ENCODE assay signal across 1 cellular context in the genomic region with DNA sequence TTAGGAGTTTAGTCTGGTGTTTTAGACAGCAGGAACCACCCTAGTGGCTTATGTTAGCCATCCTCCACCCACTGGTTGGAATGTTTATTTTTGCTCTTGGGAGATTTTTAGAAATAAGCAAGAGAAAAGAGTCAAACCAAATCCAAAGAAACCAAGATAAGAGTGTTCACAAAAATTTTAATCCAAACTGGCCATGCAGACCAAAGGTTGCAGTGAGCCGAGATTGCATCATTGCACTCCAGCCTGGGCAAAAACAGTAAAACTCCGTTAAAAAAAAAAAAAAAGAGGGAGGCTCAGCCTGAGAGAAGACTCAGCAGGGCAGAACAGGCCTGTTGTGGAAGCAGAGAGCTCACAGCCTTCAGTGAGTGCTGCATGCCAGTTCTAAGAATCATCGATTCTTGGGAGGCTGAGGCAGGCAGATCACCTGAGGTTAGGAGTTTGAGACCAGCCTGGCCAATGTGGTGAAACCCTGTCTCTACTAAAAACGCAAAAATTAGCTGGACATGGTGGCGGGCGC.
TF ChIP-seq lines count a peak whose summit lies in the region.

No MANE protein-coding gene starts in this region.

TF ChIP-seq in HepG2, 621 proteins besides CTCF, POLR2A, EP300 and RAD21 (continued from another document and continues in another):
- TF ChIP-seq ZNF614 (CRISPR knock-in tag; IDR thresholded peaks at IDR 0.05; ENCODE audit: borderline replicate concordance): 0 out of 2 replicates have a peak, but pooled peaks have one; percentile 27
- peak; percentile 56 to 96; a peak in 3 of 4 replicates for TF ChIP-seq ATF4 (CRISPR knock-in tag; IDR thresholded peaks at IDR 0.05)
- no peak for TF ChIP-seq TBX3 (IDR thresholded peaks at IDR 0.05; ENCODE audit: borderline replicate concordance)
- TF ChIP-seq TFDP2 (CRISPR knock-in tag; IDR thresholded peaks at IDR 0.05): peak; percentile 29; the same call in 1 of the 2 replicates
- TF ChIP-seq ZNF556 (CRISPR knock-in tag; IDR thresholded peaks at IDR 0.05; ENCODE audit: borderline replicate concordance): peak; percentile 70; the same call in 1 of the 2 replicates
- TF ChIP-seq, protein P1, sequence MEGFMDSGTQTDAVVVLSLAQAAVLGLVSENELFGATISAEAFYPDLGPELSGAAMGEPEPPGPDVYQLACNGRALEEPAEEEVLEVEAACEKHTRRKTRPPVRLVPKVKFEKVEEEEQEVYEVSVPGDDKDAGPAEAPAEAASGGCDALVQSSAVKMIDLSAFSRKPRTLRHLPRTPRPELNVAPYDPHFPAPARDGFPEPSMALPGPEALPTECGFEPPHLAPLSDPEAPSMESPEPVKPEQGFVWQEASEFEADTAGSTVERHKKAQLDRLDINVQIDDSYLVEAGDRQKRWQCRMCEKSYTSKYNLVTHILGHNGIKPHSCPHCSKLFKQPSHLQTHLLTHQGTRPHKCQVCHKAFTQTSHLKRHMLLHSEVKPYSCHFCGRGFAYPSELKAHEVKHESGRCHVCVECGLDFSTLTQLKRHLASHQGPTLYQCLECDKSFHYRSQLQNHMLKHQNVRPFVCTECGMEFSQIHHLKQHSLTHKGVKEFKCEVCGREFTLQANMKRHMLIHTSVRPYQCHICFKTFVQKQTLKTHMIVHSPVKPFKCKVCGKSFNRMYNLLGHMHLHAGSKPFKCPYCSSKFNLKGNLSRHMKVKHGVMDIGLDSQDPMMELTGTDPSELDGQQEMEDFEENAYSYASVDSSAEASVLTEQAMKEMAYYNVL (CRISPR knock-in tag; IDR thresholded peaks at IDR 0.05; ENCODE audit: borderline replicate concordance): peak; percentile 93
- TF ChIP-seq PRDM10 (CRISPR knock-in tag; IDR thresholded peaks at IDR 0.05; ENCODE audit: low read depth): no peak
- TF ChIP-seq THAP11 (CRISPR knock-in tag; IDR thresholded peaks at IDR 0.05): 0 out of 2 replicates have a peak, but pooled peaks have one; percentile 38
- peak; percentile 83 for TF ChIP-seq PITX1 (CRISPR knock-in tag; IDR thresholded peaks at IDR 0.05)
- TF ChIP-seq, protein P2, sequence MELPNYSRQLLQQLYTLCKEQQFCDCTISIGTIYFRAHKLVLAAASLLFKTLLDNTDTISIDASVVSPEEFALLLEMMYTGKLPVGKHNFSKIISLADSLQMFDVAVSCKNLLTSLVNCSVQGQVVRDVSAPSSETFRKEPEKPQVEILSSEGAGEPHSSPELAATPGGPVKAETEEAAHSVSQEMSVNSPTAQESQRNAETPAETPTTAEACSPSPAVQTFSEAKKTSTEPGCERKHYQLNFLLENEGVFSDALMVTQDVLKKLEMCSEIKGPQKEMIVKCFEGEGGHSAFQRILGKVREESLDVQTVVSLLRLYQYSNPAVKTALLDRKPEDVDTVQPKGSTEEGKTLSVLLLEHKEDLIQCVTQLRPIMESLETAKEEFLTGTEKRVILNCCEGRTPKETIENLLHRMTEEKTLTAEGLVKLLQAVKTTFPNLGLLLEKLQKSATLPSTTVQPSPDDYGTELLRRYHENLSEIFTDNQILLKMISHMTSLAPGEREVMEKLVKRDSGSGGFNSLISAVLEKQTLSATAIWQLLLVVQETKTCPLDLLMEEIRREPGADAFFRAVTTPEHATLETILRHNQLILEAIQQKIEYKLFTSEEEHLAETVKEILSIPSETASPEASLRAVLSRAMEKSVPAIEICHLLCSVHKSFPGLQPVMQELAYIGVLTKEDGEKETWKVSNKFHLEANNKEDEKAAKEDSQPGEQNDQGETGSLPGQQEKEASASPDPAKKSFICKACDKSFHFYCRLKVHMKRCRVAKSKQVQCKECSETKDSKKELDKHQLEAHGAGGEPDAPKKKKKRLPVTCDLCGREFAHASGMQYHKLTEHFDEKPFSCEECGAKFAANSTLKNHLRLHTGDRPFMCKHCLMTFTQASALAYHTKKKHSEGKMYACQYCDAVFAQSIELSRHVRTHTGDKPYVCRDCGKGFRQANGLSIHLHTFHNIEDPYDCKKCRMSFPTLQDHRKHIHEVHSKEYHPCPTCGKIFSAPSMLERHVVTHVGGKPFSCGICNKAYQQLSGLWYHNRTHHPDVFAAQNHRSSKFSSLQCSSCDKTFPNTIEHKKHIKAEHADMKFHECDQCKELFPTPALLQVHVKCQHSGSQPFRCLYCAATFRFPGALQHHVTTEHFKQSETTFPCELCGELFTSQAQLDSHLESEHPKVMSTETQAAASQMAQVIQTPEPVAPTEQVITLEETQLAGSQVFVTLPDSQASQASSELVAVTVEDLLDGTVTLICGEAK (IDR thresholded peaks at IDR 0.05): no peak
- TF ChIP-seq, protein P2 (CRISPR knock-in tag; IDR thresholded peaks at IDR 0.05): peak; percentile 86
- peak; percentile 42 for TF ChIP-seq SALL1 (CRISPR knock-in tag; IDR thresholded peaks at IDR 0.05)
- peak; percentile 90 for TF ChIP-seq HNF4A (CRISPR knock-in tag; IDR thresholded peaks at IDR 0.05)
- peak; percentile 93 for TF ChIP-seq PHF21A (CRISPR knock-in tag; IDR thresholded peaks at IDR 0.05)
- TF ChIP-seq MAZ (IDR thresholded peaks at IDR 0.05; ENCODE audit: borderline replicate concordance, low read depth, low read length): no peak
- TF ChIP-seq MAZ (CRISPR knock-in tag; IDR thresholded peaks at IDR 0.05; ENCODE audit: low read depth): 0 out of 2 replicates have a peak, but pooled peaks have one; percentile 20
- peak; percentile 81; the same call in 1 of the 2 replicates for TF ChIP-seq FOXJ3 (CRISPR knock-in tag; IDR thresholded peaks at IDR 0.05; ENCODE audit: borderline replicate concordance)
- peak; percentile 89 for TF ChIP-seq PAXIP1 (CRISPR knock-in tag; conservative IDR thresholded peaks at IDR 0.05)
- TF ChIP-seq TBX2 (CRISPR knock-in tag; IDR thresholded peaks at IDR 0.05; ENCODE audit: borderline replicate concordance): peak; percentile 48; the same call in 1 of the 2 replicates
- TF ChIP-seq ZNF441 (CRISPR knock-in tag; IDR thresholded peaks at IDR 0.05; ENCODE audit: borderline replicate concordance): 0 out of 2 replicates have a peak, but pooled peaks have one; percentile 47
- TF ChIP-seq, protein P3, sequence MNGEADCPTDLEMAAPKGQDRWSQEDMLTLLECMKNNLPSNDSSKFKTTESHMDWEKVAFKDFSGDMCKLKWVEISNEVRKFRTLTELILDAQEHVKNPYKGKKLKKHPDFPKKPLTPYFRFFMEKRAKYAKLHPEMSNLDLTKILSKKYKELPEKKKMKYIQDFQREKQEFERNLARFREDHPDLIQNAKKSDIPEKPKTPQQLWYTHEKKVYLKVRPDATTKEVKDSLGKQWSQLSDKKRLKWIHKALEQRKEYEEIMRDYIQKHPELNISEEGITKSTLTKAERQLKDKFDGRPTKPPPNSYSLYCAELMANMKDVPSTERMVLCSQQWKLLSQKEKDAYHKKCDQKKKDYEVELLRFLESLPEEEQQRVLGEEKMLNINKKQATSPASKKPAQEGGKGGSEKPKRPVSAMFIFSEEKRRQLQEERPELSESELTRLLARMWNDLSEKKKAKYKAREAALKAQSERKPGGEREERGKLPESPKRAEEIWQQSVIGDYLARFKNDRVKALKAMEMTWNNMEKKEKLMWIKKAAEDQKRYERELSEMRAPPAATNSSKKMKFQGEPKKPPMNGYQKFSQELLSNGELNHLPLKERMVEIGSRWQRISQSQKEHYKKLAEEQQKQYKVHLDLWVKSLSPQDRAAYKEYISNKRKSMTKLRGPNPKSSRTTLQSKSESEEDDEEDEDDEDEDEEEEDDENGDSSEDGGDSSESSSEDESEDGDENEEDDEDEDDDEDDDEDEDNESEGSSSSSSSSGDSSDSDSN (CRISPR knock-in tag; IDR thresholded peaks at IDR 0.05): peak; percentile 27; the same call in 1 of the 2 replicates
- peak; percentile 72; the same call in 1 of the 2 replicates for TF ChIP-seq ZNF792 (CRISPR knock-in tag; IDR thresholded peaks at IDR 0.05)
- peak; percentile 54; the same call in 1 of the 2 replicates for TF ChIP-seq ZSCAN31 (CRISPR knock-in tag; IDR thresholded peaks at IDR 0.05; ENCODE audit: low read depth)
- peak; percentile 83; the same call in 1 of the 2 replicates for TF ChIP-seq ZNF460 (CRISPR knock-in tag; IDR thresholded peaks at IDR 0.05; ENCODE audit: borderline replicate concordance)
